30 cellular contexts compared by ENCODE assay signal in the genomic region with DNA sequence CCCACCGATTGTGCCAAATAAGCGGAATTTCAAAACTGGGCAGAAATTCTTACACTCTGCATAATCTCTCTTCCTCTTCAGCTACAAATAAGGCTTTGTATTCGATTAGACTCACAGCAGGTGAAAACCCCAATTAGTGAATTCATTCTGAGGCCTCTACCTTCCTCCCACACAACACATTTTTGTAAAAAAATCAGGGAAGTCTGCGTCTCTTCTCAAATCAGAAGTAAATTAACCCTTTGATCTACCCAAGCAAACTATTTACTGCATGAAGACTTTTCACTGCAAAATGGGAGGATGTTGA.
A peak's percentile ranks its signal among the peaks of the same experiment; 100 is the strongest.
DNase-seq lines count a peak whose midpoint lies in the region; ATAC-seq and TF ChIP-seq lines count a peak whose summit lies in the region.
"Had no signal": no experiment of that assay in that cellular context is flagged by ENCODE, and none has a peak within 500 bp of the region (broad histone marks: within the 10 kb centered on the region; RNA-seq: fewer than 3 reads in every experiment).

No MANE protein-coding gene starts in this region.

- no peak overlapping the region for H3K4me3 ChIP-seq in neuronal stem cell (ENCODE audit: low read length in 2 of 2)
- H3K4me3 ChIP-seq: adrenal gland, breast epithelium, pancreas, PC-9, right atrium auricular region, spleen had no signal

- H3K36me3 Mint-ChIP-seq in activated B cell treated with CpG ODN at 0.5 μM for 24 hours (ENCODE audit: low read depth) = no peaks in the 10 kb centered on the region
- H3K36me3 Mint-ChIP-seq in activated CD8-positive, alpha-beta memory T cell treated with anti-CD3 and anti-CD28 coated beads, Interleukin-2, amount 10 ng/mL, durations not matched to agents 7 days and 5 days = no peaks in the 10 kb centered on the region

- H3K18ac ChIP-seq in neuronal stem cell (ENCODE audit: low read length) = no peak overlapping the region

- DNase-seq in activated B cell treated with CpG ODN at 0.5 μM for 24 hours (no peak), neuronal stem cell (ENCODE audit: low spot score) (peak; percentile 18), NCI-H1105 treated with DMSO at 0.1 percent for 48 hours (lab: John Stamatoyannopoulos, UW) (no peak), SW480 (ENCODE audit: low spot score) (no peak)
- DNase-seq in activated CD8-positive, alpha-beta memory T cell treated with anti-CD3 and anti-CD28 coated beads, Interleukin-2, amount 10 ng/mL, durations not matched to agents 7 days and 5 days = no peak
- DNase-seq: activated CD4-positive, alpha-beta T cell treated with anti-CD3 and anti-CD28 coated beads, Interleukin-2, amount 50 U/mL, for 1 hour; activated naive CD4-positive, alpha-beta T cell treated with anti-CD3 and anti-CD28 coated beads for 36 hours; activated T-cell treated with anti-CD3 and anti-CD28 coated beads, Interleukin-2, amount 50 U/mL, for 72 hours; adrenal gland; C1 segment of cervical spinal cord; Caco-2; DMS79 treated with DMSO at 0.1 percent for 48 hours; effector CD4-positive, alpha-beta T cell; H9; Kasumi-1; NCI-H1694 treated with DMSO at 0.1 percent for 48 hours; NCI-H524; pancreas; PC-9; spleen; trophoblast cell; WERI-Rb-1 had no signal

- peak overlapping the region; percentile 83 for H3K27ac ChIP-seq in neuronal stem cell (replicated peaks; ENCODE audit: low read length)
- H3K27ac ChIP-seq: adrenal gland, epithelial cell of prostate, PC-9, right atrium auricular region, spleen, WERI-Rb-1 had no signal

- H2BK12ac ChIP-seq in neuronal stem cell (ENCODE audit: low read length) = no peak overlapping the region

- no peaks in the 10 kb centered on the region for H3K79me1 ChIP-seq in neuronal stem cell (ENCODE audit: low read depth, low read length)

- no peak overlapping the region for H2AFZ ChIP-seq in neuronal stem cell (ENCODE audit: low read length)
- H2AFZ ChIP-seq: PC-9 had no signal

- no peaks in the 10 kb centered on the region for H3K36me3 ChIP-seq in neuronal stem cell (replicated peaks in 1 of 2; ENCODE audit: control insufficient read depth in 2 of 2, insufficient read depth in 2 of 2, low read length in 2 of 2)
- H3K36me3 ChIP-seq: adrenal gland, breast epithelium, pancreas, right atrium auricular region, spleen, WERI-Rb-1 had no signal

- H3K4me1 ChIP-seq in neuronal stem cell (ENCODE audit: control insufficient read depth in 2 of 2, insufficient read depth in 1 of 2, low read depth in 1 of 2, low read length in 2 of 2) = peaks cover 4 to 8% of the 10 kb centered on the region in 2 donors
- H3K4me1 ChIP-seq: adrenal gland, breast epithelium, Caco-2, right atrium auricular region, spleen had no signal

- H3K23ac ChIP-seq in neuronal stem cell (ENCODE audit: low read depth, low read length, poor library complexity) = no peak overlapping the region

- CTCF ChIA-PET in activated B cell treated with CpG ODN at 0.5 μM for 24 hours (lab: Charles Lee) = no interaction called here
- CTCF ChIA-PET in activated CD8-positive, alpha-beta memory T cell treated with anti-CD3 and anti-CD28 coated beads, Interleukin-2, amount 10 ng/mL, durations not matched to agents 7 days and 5 days (lab: Charles Lee) = no interaction called here

- no CpG with 5 or more reads among the region's 4 CpGs for whole genome bisulfite sequencing in neuronal stem cell (ENCODE audit: extremely low coverage in 2 of 2, insufficient read length in 2 of 2, insufficient replicate concordance in 1 of 2), 2 donors

- intact Hi-C loops in activated B cell treated with CpG ODN at 0.5 μM for 24 hours (cut with micrococcal nuclease) = no loop called here

- no peaks in the 10 kb centered on the region for H3K4me1 Mint-ChIP-seq in activated B cell treated with CpG ODN at 0.5 μM for 24 hours
- no peaks in the 10 kb centered on the region for H3K4me1 Mint-ChIP-seq in activated CD8-positive, alpha-beta memory T cell treated with anti-CD3 and anti-CD28 coated beads, Interleukin-2, amount 10 ng/mL, durations not matched to agents 7 days and 5 days
- H3K4me1 Mint-ChIP-seq: nephron had no signal

- no peak overlapping the region for H2BK120ac ChIP-seq in neuronal stem cell (ENCODE audit: low read depth, low read length)

- H4K8ac ChIP-seq in neuronal stem cell (ENCODE audit: low read depth, low read length) = no peak overlapping the region

- ATAC-seq in GM18858 (IDR thresholded peaks at IDR 0.05; ENCODE audit: unreplicated experiment) = peak; percentile 55
- peak; percentile 45 for ATAC-seq in HG02610 (IDR thresholded peaks at IDR 0.05; ENCODE audit: unreplicated experiment)
- ATAC-seq in activated B cell treated with CpG ODN at 0.5 μM for 24 hours (ENCODE audit: low read depth) = no peak
- ATAC-seq in activated CD8-positive, alpha-beta memory T cell treated with anti-CD3 and anti-CD28 coated beads, Interleukin-2, amount 10 ng/mL, durations not matched to agents 7 days and 5 days = no peak
- ATAC-seq: activated T-cell treated with anti-CD3 and anti-CD28 coated beads, Interleukin-2, amount 50 U/mL, for 72 hours; left lobe of liver; Right ventricle myocardium inferior had no signal

- H3K27me3 Mint-ChIP-seq in activated B cell treated with CpG ODN at 0.5 μM for 24 hours = no peaks in the 10 kb centered on the region
- H3K27me3 Mint-ChIP-seq in activated CD8-positive, alpha-beta memory T cell treated with anti-CD3 and anti-CD28 coated beads, Interleukin-2, amount 10 ng/mL, durations not matched to agents 7 days and 5 days = peaks cover 11% of the 10 kb centered on the region

- no peak overlapping the region for H3K27ac Mint-ChIP-seq in activated B cell treated with CpG ODN at 0.5 μM for 24 hours
- no peak overlapping the region for H3K27ac Mint-ChIP-seq in activated CD8-positive, alpha-beta memory T cell treated with anti-CD3 and anti-CD28 coated beads, Interleukin-2, amount 10 ng/mL, durations not matched to agents 7 days and 5 days
- H3K27ac Mint-ChIP-seq: activated naive CD4-positive, alpha-beta T cell treated with anti-CD3 and anti-CD28 coated beads for 36 hours; activated T-cell treated with anti-CD3 and anti-CD28 coated beads, Interleukin-2, amount 50 U/mL, for 72 hours; H9 had no signal

- no peak overlapping the region for H2BK5ac ChIP-seq in neuronal stem cell (ENCODE audit: low read length)

- H2BK15ac ChIP-seq in neuronal stem cell (ENCODE audit: low read length) = no peak overlapping the region

- no peak overlapping the region for H4K91ac ChIP-seq in neuronal stem cell (ENCODE audit: low read depth, low read length, poor library complexity)

- no peak overlapping the region for H3K4me2 ChIP-seq in neuronal stem cell (ENCODE audit: insufficient read depth, low read length, poor library complexity, severe bottlenecking)
- H3K4me2 ChIP-seq: PC-9 had no signal

- no peak overlapping the region for H3K14ac ChIP-seq in neuronal stem cell (ENCODE audit: low read length)

- no peak overlapping the region for H2AK5ac ChIP-seq in neuronal stem cell (ENCODE audit: low read depth, low read length)

- H3K9ac ChIP-seq in neuronal stem cell (ENCODE audit: low read depth, low read length, poor library complexity) = no peak overlapping the region

- H3K4ac ChIP-seq in neuronal stem cell (ENCODE audit: low read length) = no peak overlapping the region

- H3K4me3 Mint-ChIP-seq in activated B cell treated with CpG ODN at 0.5 μM for 24 hours = peak overlapping the region; percentile 9
- H3K4me3 Mint-ChIP-seq in activated CD8-positive, alpha-beta memory T cell treated with anti-CD3 and anti-CD28 coated beads, Interleukin-2, amount 10 ng/mL, durations not matched to agents 7 days and 5 days = no peak overlapping the region
- H3K4me3 Mint-ChIP-seq: activated naive CD4-positive, alpha-beta T cell treated with anti-CD3 and anti-CD28 coated beads for 36 hours; activated T-cell treated with anti-CD3 and anti-CD28 coated beads, Interleukin-2, amount 50 U/mL, for 72 hours; H9; nephron had no signal

- TF ChIP-seq CTCF in activated B cell treated with CpG ODN at 0.5 μM for 24 hours (IDR thresholded peaks at IDR 0.05) = no peak

- H3K9me3 ChIP-seq in neuronal stem cell (replicated peaks in 1 of 2; ENCODE audit: control insufficient read depth in 2 of 2, insufficient read depth in 1 of 2, low read depth in 1 of 2, low read length in 2 of 2) = no peaks in the 10 kb centered on the region
- H3K9me3 ChIP-seq: adrenal gland, breast epithelium, Caco-2, pancreas, right atrium auricular region, spleen had no signal

- H3K9me3 Mint-ChIP-seq in activated B cell treated with CpG ODN at 0.5 μM for 24 hours = no peaks in the 10 kb centered on the region
- no peaks in the 10 kb centered on the region for H3K9me3 Mint-ChIP-seq in activated CD8-positive, alpha-beta memory T cell treated with anti-CD3 and anti-CD28 coated beads, Interleukin-2, amount 10 ng/mL, durations not matched to agents 7 days and 5 days (ENCODE audit: low read depth)
- H3K9me3 Mint-ChIP-seq: activated naive CD4-positive, alpha-beta T cell treated with anti-CD3 and anti-CD28 coated beads for 36 hours; activated T-cell treated with anti-CD3 and anti-CD28 coated beads, Interleukin-2, amount 50 U/mL, for 72 hours had no signal

- H3K27me3 ChIP-seq in neuronal stem cell (ENCODE audit: control insufficient read depth in 3 of 3, insufficient read depth in 3 of 3, low read depth in 1 of 3, low read length in 3 of 3) = no peaks in the 10 kb centered on the region
- H3K27me3 ChIP-seq: adrenal gland, pancreas, right atrium auricular region had no signal

- POLR2A ChIA-PET in activated B cell treated with CpG ODN at 0.5 μM for 24 hours (lab: Charles Lee) = no interaction called here

Comparison
In these comparisons a context has a peak if more than half of its experiments do, and no peak if none do; other contexts are left out.
1. ATAC-seq: peak in GM18858 (single experiment) and HG02610 (single experiment); none in activated B cell treated with CpG ODN at 0.5 μM for 24 hours (single experiment) and activated CD8-positive, alpha-beta memory T cell treated with anti-CD3 and anti-CD28 coated beads, Interleukin-2, amount 10 ng/mL, durations not matched to agents 7 days and 5 days (single experiment).